In the genomic region with DNA sequence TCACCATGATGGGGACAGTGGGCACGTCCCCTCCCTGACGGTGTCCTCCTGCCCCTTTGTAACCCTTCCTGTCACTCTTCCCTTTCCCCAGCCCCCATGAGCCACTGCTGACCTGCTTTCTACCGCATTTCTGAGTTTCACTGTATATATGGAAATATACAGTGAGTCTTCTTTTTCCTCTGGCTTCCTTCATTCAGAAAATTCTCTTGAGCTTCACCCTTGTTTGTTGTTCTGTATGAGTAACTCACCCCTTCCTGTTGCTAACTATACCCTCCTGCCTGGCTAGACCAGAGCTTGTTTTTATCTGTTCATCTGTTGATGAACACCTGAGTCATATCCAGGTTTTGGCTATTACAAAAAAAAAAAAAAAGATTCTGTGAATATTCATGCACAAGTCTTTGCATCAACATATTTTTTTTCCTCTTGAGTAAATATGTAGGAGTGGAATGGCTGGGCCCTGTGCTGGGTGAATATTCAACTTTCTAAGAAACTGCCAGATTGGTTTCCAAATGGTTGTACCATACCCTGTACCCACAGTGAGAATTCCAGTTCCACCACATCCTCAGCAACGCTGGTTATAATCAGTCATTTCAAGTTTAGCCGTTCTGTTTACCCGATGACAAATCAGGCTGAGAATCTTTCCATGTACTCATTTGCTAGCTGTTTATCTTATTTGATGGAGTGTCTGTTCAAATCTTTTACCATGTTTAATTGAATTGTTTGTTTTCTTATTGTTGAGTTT, we compare ENCODE assay signal across 11 cellular contexts.
DNase-seq lines count a peak whose midpoint lies in the region; ATAC-seq and TF ChIP-seq lines count a peak whose summit lies in the region.
"Had no signal": no experiment of that assay in that cellular context is flagged by ENCODE, and none has a peak within 500 bp of the region (broad histone marks: within the 10 kb centered on the region; RNA-seq: fewer than 3 reads in every experiment).

No MANE protein-coding gene starts in this region.

- peaks cover 30% of the 10 kb centered on the region for H3K4me1 Mint-ChIP-seq in activated T-cell treated with anti-CD3 and anti-CD28 coated beads, Interleukin-2, amount 50 U/mL, for 72 hours (ENCODE audit: low read depth)
- H3K4me1 Mint-ChIP-seq: immature natural killer cell had no signal

- H3K27me3 ChIP-seq in spleen (replicated peaks in 1 of 7) (peaks cover 0 to 34% (median 0%) of the 10 kb centered on the region in 7 donors), A673 (replicated peaks; ENCODE audit: insufficient read depth, low read depth, low read length, poor library complexity) (no peaks in the 10 kb centered on the region)

- no peaks in the 10 kb centered on the region for H3K9me3 Mint-ChIP-seq in activated T-cell treated with anti-CD3 and anti-CD28 coated beads, Interleukin-2, amount 50 U/mL, for 72 hours
- H3K9me3 Mint-ChIP-seq: immature natural killer cell had no signal

- no peak for TF ChIP-seq POLR2A in spleen (IDR thresholded peaks at IDR 0.05)

- H3K27me3 Mint-ChIP-seq in activated T-cell treated with anti-CD3 and anti-CD28 coated beads, Interleukin-2, amount 50 U/mL, for 72 hours (ENCODE audit: low read depth), result peaks cover 48% of the 10 kb centered on the region

- H3K36me3 ChIP-seq in spleen (no peaks in the 10 kb centered on the region), A673 (ENCODE audit: insufficient read depth, low read length, poor library complexity, severe bottlenecking) (no peaks in the 10 kb centered on the region)

- intact Hi-C loops in spleen (cut with DNase I; ENCODE audit: low total_unique reads), result no loop called here
- intact Hi-C loops in A673 (cut with micrococcal nuclease; ENCODE audit: unreplicated experiment), result no loop called here

- no peaks in the 10 kb centered on the region for H3K9me3 ChIP-seq in spleen
- H3K9me3 ChIP-seq in A673 (ENCODE audit: low read depth, low read length, poor library complexity, severe bottlenecking), result no peaks in the 10 kb centered on the region

- peak; percentile 53 for DNase-seq in stimulated activated naive CD4-positive, alpha-beta T cell treated with Interleukin-2 at 50 U/mL for 16 hours (lab: John Stamatoyannopoulos, UW)
- no peak for DNase-seq in stimulated activated naive CD4-positive, alpha-beta T cell (lab: John Stamatoyannopoulos, UW)
- peak; percentile 68 to 70 for DNase-seq in activated T-cell treated with anti-CD3 and anti-CD28 coated beads, Interleukin-2, amount 50 U/mL, for 72 hours
- peak; percentile 69 to 79 for DNase-seq in foreskin fibroblast
- no peak for DNase-seq in NCI-H345 treated with DMSO at 0.1 percent for 48 hours (lab: John Stamatoyannopoulos, UW; ENCODE audit: unreplicated experiment)
- DNase-seq in NCI-H128 (lab: John Stamatoyannopoulos, UW; ENCODE audit: unreplicated experiment), result no peak
- no peak for DNase-seq in spleen
- no peak for DNase-seq in A673 (ENCODE audit: low spot score)
- DNase-seq: activated gamma-delta T cell treated with Interleukin-2 at 50 U/mL for 16 hours, immature natural killer cell had no signal

- WGBS in spleen, 5 donors, result 75 to 82% (median 77%) methylated on average over 6 of the region's 6 CpGs

- H3K27ac ChIP-seq in spleen (no peak overlapping the region), A673 (ENCODE audit: low read depth, low read length, poor library complexity, severe bottlenecking) (no peak overlapping the region)
- H3K27ac ChIP-seq: HL-60 had no signal

- BruUV-seq in A673 (replicated peaks; lab: Mats Ljungman, UMichigan), result no TSS peak

- CTCF ChIA-PET in A673 (lab: Charles Lee), result no interaction called here

- peak overlapping the region; percentile 64 for H3K27ac Mint-ChIP-seq in activated T-cell treated with anti-CD3 and anti-CD28 coated beads, Interleukin-2, amount 50 U/mL, for 72 hours
- H3K27ac Mint-ChIP-seq: immature natural killer cell had no signal

- H3K4me3 ChIP-seq in foreskin fibroblast (ENCODE audit: low read depth in 1 of 2, low read length in 2 of 2) (no peak overlapping the region), spleen (no peak overlapping the region), A673 (ENCODE audit: low read depth, low read length, poor library complexity, severe bottlenecking) (no peak overlapping the region)

- TF ChIP-seq CTCF in foreskin fibroblast (IDR thresholded peaks at IDR 0.05; ENCODE audit: low read depth, low read length) (no peak), spleen (IDR thresholded peaks at IDR 0.05 in 8 of 11, conservative IDR thresholded peaks at IDR 0.05 in 3 of 11) (no peak), A673 (conservative IDR thresholded peaks at IDR 0.05; ENCODE audit: low read depth, low read length) (no peak)

- H3K36me3 Mint-ChIP-seq in activated T-cell treated with anti-CD3 and anti-CD28 coated beads, Interleukin-2, amount 50 U/mL, for 72 hours (ENCODE audit: insufficient read depth in 2 of 2), result no peaks in the 10 kb centered on the region
- H3K36me3 Mint-ChIP-seq: immature natural killer cell had no signal

- ATAC-seq in activated T-cell treated with anti-CD3 and anti-CD28 coated beads, Interleukin-2, amount 50 U/mL, for 72 hours (replicated peaks in 1 of 2), result peak; percentile 93 to 94

- H3K4me1 ChIP-seq in spleen, result no peaks in the 10 kb centered on the region
- no peaks in the 10 kb centered on the region for H3K4me1 ChIP-seq in A673 (ENCODE audit: insufficient read depth, low read length, poor library complexity, severe bottlenecking)

- peak overlapping the region; percentile 52 to 57 for H3K4me3 Mint-ChIP-seq in activated T-cell treated with anti-CD3 and anti-CD28 coated beads, Interleukin-2, amount 50 U/mL, for 72 hours
- H3K4me3 Mint-ChIP-seq: immature natural killer cell had no signal

- POLR2A ChIA-PET in A673 (lab: Charles Lee; ENCODE audit: low non-redundant PET), result no interaction called here

Comparison
In these comparisons a context has a peak if more than half of its experiments do, and no peak if none do; other contexts are left out.
1. DNase-seq: peak in stimulated activated naive CD4-positive, alpha-beta T cell treated with Interleukin-2 at 50 U/mL for 16 hours (single experiment), activated T-cell treated with anti-CD3 and anti-CD28 coated beads, Interleukin-2, amount 50 U/mL, for 72 hours (2 of 2) and foreskin fibroblast (2 of 2); none in stimulated activated naive CD4-positive, alpha-beta T cell (0 of 6), NCI-H345 treated with DMSO at 0.1 percent for 48 hours (single experiment), NCI-H128 (single experiment), spleen (single experiment) and A673 (single experiment).